8 cellular contexts compared by ENCODE assay signal in genomic region chr2:172253190-172254052, GRCh38.
DNase-seq lines count a peak whose midpoint lies in the region; ATAC-seq and TF ChIP-seq lines count a peak whose summit lies in the region.

No MANE protein-coding gene starts in this region.

- no peaks in the 10 kb centered on the region for H3K27me3 ChIP-seq in aorta (ENCODE audit: control insufficient read depth in 1 of 2, insufficient read depth in 2 of 2, low read length in 1 of 2)

- intact Hi-C loops in aorta (cut with DNase I): no loop called here

- H3K9me3 Mint-ChIP-seq in osteocyte (ENCODE audit: unreplicated experiment): no peaks in the 10 kb centered on the region

- DNase-seq in AG08395 (ENCODE audit: low spot score): peak; percentile 96
- DNase-seq in HT-29 (ENCODE audit: low spot score): peak; percentile 91
- DNase-seq in activated CD4-positive, alpha-beta T cell treated with anti-CD3 and anti-CD28 coated beads, Interleukin-2, amount 50 U/mL, for 4 hours: peak; percentile 22 to 28
- DNase-seq in epidermal melanocyte (ENCODE audit: insufficient read length, low spot score): peak; percentile 67
- DNase-seq in osteocyte (ENCODE audit: extremely low spot score, unreplicated experiment): peak; percentile 89
- peak; percentile 55 to 83 for DNase-seq in aorta
- no peak for DNase-seq in GM10248 (ENCODE audit: extremely low spot score)
- DNase-seq in iPS-NIHi11 (ENCODE audit: low spot score): no peak

- H3K36me3 Mint-ChIP-seq in osteocyte (ENCODE audit: unreplicated experiment): no peaks in the 10 kb centered on the region

- no peak overlapping the region for H3K27ac ChIP-seq in aorta (ENCODE audit: low read depth in 1 of 2, low read length in 2 of 2)

- H3K4me1 ChIP-seq in aorta (ENCODE audit: control insufficient read depth in 1 of 2, insufficient read depth in 2 of 2, low read length in 2 of 2): no peaks in the 10 kb centered on the region

- 63 to 64% methylated on average over 16 of the region's 16 CpGs for WGBS in aorta, 2 donors

- TF ChIP-seq CTCF in osteocyte (IDR thresholded peaks at IDR 0.05): no peak
- TF ChIP-seq CTCF in GM10248 (IDR thresholded peaks at IDR 0.05; ENCODE audit: control extremely low read depth, extremely low read depth, low read depth, missing control alignments): no peak

- H3K4me3 ChIP-seq in aorta (ENCODE audit: low read length in 2 of 2): no peak overlapping the region

- H3K9me3 ChIP-seq in aorta (ENCODE audit: control insufficient read depth, low read length): no peaks in the 10 kb centered on the region

- H3K27me3 Mint-ChIP-seq in osteocyte (ENCODE audit: unreplicated experiment): no peaks in the 10 kb centered on the region

- no peaks in the 10 kb centered on the region for H3K36me3 ChIP-seq in aorta (ENCODE audit: control insufficient read depth in 1 of 2, insufficient read depth in 2 of 2, low read length in 1 of 2)

- H3K4me1 Mint-ChIP-seq in osteocyte (ENCODE audit: unreplicated experiment): peaks cover 54% of the 10 kb centered on the region

- peak overlapping the region; percentile 98 for H3K27ac Mint-ChIP-seq in osteocyte (ENCODE audit: unreplicated experiment)

- POLR2A ChIA-PET in GM10248 (lab: Yijun Ruan, JAX): no interaction called here

- CTCF ChIA-PET in GM10248 (lab: Yijun Ruan, JAX): interaction anchor here (0.8 to 2.4 kb wide), 3 partner anchors 10 to 22 kb away, joined by 3 to 10 read pairs (median 3); no protein-coding TSS in a partner anchor

- H3K4me3 Mint-ChIP-seq in osteocyte (ENCODE audit: unreplicated experiment): no peak overlapping the region

- ATAC-seq in aorta (ENCODE audit: low FRiP score): peak; percentile 75

Comparison
In these comparisons a context has a peak if more than half of its experiments do, and no peak if none do; other contexts are left out.
1. DNase-seq: peak in AG08395 (single experiment), HT-29 (single experiment), activated CD4-positive, alpha-beta T cell treated with anti-CD3 and anti-CD28 coated beads, Interleukin-2, amount 50 U/mL, for 4 hours (2 of 2), epidermal melanocyte (single experiment), osteocyte (single experiment) and aorta (2 of 2); none in GM10248 (single experiment) and iPS-NIHi11 (single experiment).